In the genomic region with DNA sequence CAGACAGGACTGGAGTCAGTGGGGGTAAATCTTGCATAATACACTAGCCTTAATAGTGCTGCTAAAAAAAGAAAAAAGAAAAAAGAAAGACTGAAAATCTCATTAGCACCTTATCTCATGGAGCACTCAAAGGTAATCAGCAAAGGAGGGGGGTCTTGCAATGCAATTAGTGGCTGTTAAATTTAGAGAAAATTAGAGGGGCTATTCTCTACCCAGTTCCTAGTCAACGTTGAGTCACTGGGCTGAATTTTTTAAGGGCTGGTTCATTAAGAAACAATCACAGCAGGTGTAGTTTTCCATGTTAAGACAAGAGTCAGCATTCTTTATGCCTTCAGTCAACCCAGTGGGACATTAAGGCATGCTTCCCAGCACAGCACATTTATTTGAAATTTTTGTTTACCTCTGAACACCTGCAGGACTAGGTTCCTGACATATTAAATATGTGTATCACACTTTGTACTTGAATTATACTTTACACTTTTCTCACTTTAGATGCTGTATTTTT, we compare ENCODE assay signal across 32 cellular contexts.
"Had no signal": no experiment of that assay in that cellular context is flagged by ENCODE, and none has a peak within 500 bp of the region (broad histone marks: within the 10 kb centered on the region; RNA-seq: fewer than 3 reads in every experiment).

No MANE protein-coding gene starts in this region.

- H3K36me3 ChIP-seq: ascending aorta, brain microvascular endothelial cell, esophagus muscularis mucosa, stomach, thyroid gland, upper lobe of right lung, WERI-Rb-1 had no signal

- H3K36me3 Mint-ChIP-seq: activated CD4-positive, alpha-beta memory T cell treated with anti-CD3 and anti-CD28 coated beads for 36 hours; activated naive CD4-positive, alpha-beta T cell treated with anti-CD3 and anti-CD28 coated beads, Interleukin-2, amount 10 ng/mL, durations not matched to agents 7 days and 5 days; activated naive CD8-positive, alpha-beta T cell treated with anti-CD3 and anti-CD28 coated beads, Interleukin-2, amount 10 ng/mL, durations not matched to agents 7 days and 5 days; mesothelial cell of epicardium; naive thymus-derived CD4-positive, alpha-beta T cell; stimulated activated naive B cell treated with anti-CD40 and anti-IgM and Interleukin-4, amounts not matched to agents 10 μg/mL and 1 μg/mL and 100 μg/mL, for 72 hours had no signal

- H2AFZ ChIP-seq: parathyroid adenoma had no signal

- H3K4me3 Mint-ChIP-seq: activated CD4-positive, alpha-beta memory T cell treated with anti-CD3 and anti-CD28 coated beads for 36 hours; activated CD4-positive, alpha-beta T cell treated with anti-CD3 and anti-CD28 coated beads, Interleukin-2, amount 10 ng/mL, durations not matched to agents 24 days and 14 days; activated naive CD4-positive, alpha-beta T cell treated with anti-CD3 and anti-CD28 coated beads, Interleukin-2, amount 10 ng/mL, durations not matched to agents 7 days and 5 days; activated naive CD8-positive, alpha-beta T cell treated with anti-CD3 and anti-CD28 coated beads, Interleukin-2, amount 10 ng/mL, durations not matched to agents 7 days and 5 days; activated T-helper 1 cell treated with anti-CD3 and anti-CD28 coated beads, Interleukin-12 subunit alpha, Interleukin-12 subunit beta, Interleukin-2, Interleukin-4 antibody, amounts not matched to agents 30 ng/mL and 10 ng/mL and 1 ng/mL, durations not matched to agents 14 hours and 24 hours and 36 hours; effector memory CD8-positive, alpha-beta T cell; mesothelial cell of epicardium; naive thymus-derived CD4-positive, alpha-beta T cell; stimulated activated naive B cell treated with anti-CD40 and anti-IgM and Interleukin-4, amounts not matched to agents 10 μg/mL and 1 μg/mL and 100 μg/mL, for 72 hours; T-helper 1 cell treated with Interleukin-12 subunit alpha and Interleukin-12 subunit beta and Interleukin-4 antibody, amounts not matched to agents 30 μg/mL and 1 μg/mL, for 36 hours had no signal

- H3K27ac Mint-ChIP-seq: activated CD4-positive, alpha-beta memory T cell treated with anti-CD3 and anti-CD28 coated beads for 36 hours; activated CD4-positive, alpha-beta T cell treated with anti-CD3 and anti-CD28 coated beads, Interleukin-2, amount 10 ng/mL, durations not matched to agents 24 days and 14 days; activated naive CD4-positive, alpha-beta T cell treated with anti-CD3 and anti-CD28 coated beads, Interleukin-2, amount 10 ng/mL, durations not matched to agents 7 days and 5 days; activated naive CD8-positive, alpha-beta T cell treated with anti-CD3 and anti-CD28 coated beads, Interleukin-2, amount 10 ng/mL, durations not matched to agents 7 days and 5 days; activated T-helper 1 cell treated with anti-CD3 and anti-CD28 coated beads, Interleukin-12 subunit alpha, Interleukin-12 subunit beta, Interleukin-2, Interleukin-4 antibody, amounts not matched to agents 30 ng/mL and 10 ng/mL and 1 ng/mL, durations not matched to agents 14 hours and 24 hours and 36 hours; effector memory CD8-positive, alpha-beta T cell; mesothelial cell of epicardium; naive thymus-derived CD4-positive, alpha-beta T cell; stimulated activated naive B cell treated with anti-CD40 and anti-IgM and Interleukin-4, amounts not matched to agents 10 μg/mL and 1 μg/mL and 100 μg/mL, for 72 hours; T-helper 1 cell treated with Interleukin-12 subunit alpha and Interleukin-12 subunit beta and Interleukin-4 antibody, amounts not matched to agents 30 μg/mL and 1 μg/mL, for 36 hours had no signal

- H3K4me1 Mint-ChIP-seq: activated CD4-positive, alpha-beta T cell treated with anti-CD3 and anti-CD28 coated beads, Interleukin-2, amount 10 ng/mL, durations not matched to agents 24 days and 14 days; activated naive CD4-positive, alpha-beta T cell treated with anti-CD3 and anti-CD28 coated beads, Interleukin-2, amount 10 ng/mL, durations not matched to agents 7 days and 5 days; activated naive CD8-positive, alpha-beta T cell treated with anti-CD3 and anti-CD28 coated beads, Interleukin-2, amount 10 ng/mL, durations not matched to agents 7 days and 5 days; mesothelial cell of epicardium; naive thymus-derived CD4-positive, alpha-beta T cell; stimulated activated naive B cell treated with anti-CD40 and anti-IgM and Interleukin-4, amounts not matched to agents 10 μg/mL and 1 μg/mL and 100 μg/mL, for 72 hours had no signal

- H3K27me3 ChIP-seq: ascending aorta, brain microvascular endothelial cell, esophagus muscularis mucosa, stomach, thyroid gland, upper lobe of right lung had no signal

- H3K9ac ChIP-seq: parathyroid adenoma had no signal

- H3K4me1 ChIP-seq: ascending aorta, parathyroid adenoma, psoas muscle, stomach, thyroid gland, upper lobe of right lung had no signal

- H3K4me3 ChIP-seq: ascending aorta, esophagus muscularis mucosa, psoas muscle, stomach, thyroid gland, upper lobe of right lung had no signal

- H3K9me3 Mint-ChIP-seq: activated CD4-positive, alpha-beta memory T cell treated with anti-CD3 and anti-CD28 coated beads for 36 hours; activated CD4-positive, alpha-beta T cell treated with anti-CD3 and anti-CD28 coated beads, Interleukin-2, amount 10 ng/mL, durations not matched to agents 24 days and 14 days; activated naive CD4-positive, alpha-beta T cell treated with anti-CD3 and anti-CD28 coated beads, Interleukin-2, amount 10 ng/mL, durations not matched to agents 7 days and 5 days; activated naive CD8-positive, alpha-beta T cell treated with anti-CD3 and anti-CD28 coated beads, Interleukin-2, amount 10 ng/mL, durations not matched to agents 7 days and 5 days; activated T-helper 1 cell treated with anti-CD3 and anti-CD28 coated beads, Interleukin-12 subunit alpha, Interleukin-12 subunit beta, Interleukin-2, Interleukin-4 antibody, amounts not matched to agents 30 ng/mL and 10 ng/mL and 1 ng/mL, durations not matched to agents 14 hours and 24 hours and 36 hours; mesothelial cell of epicardium; T-helper 1 cell treated with Interleukin-12 subunit alpha and Interleukin-12 subunit beta and Interleukin-4 antibody, amounts not matched to agents 30 μg/mL and 1 μg/mL, for 36 hours had no signal

- H3K27me3 Mint-ChIP-seq: activated CD4-positive, alpha-beta memory T cell treated with anti-CD3 and anti-CD28 coated beads for 36 hours; activated CD4-positive, alpha-beta T cell treated with anti-CD3 and anti-CD28 coated beads, Interleukin-2, amount 10 ng/mL, durations not matched to agents 24 days and 14 days; activated naive CD4-positive, alpha-beta T cell treated with anti-CD3 and anti-CD28 coated beads, Interleukin-2, amount 10 ng/mL, durations not matched to agents 7 days and 5 days; activated naive CD8-positive, alpha-beta T cell treated with anti-CD3 and anti-CD28 coated beads, Interleukin-2, amount 10 ng/mL, durations not matched to agents 7 days and 5 days; effector memory CD8-positive, alpha-beta T cell; stimulated activated naive B cell treated with anti-CD40 and anti-IgM and Interleukin-4, amounts not matched to agents 10 μg/mL and 1 μg/mL and 100 μg/mL, for 72 hours had no signal

- H3K27ac ChIP-seq: ascending aorta, brain microvascular endothelial cell, esophagus muscularis mucosa, parathyroid adenoma, psoas muscle, stomach, thyroid gland, upper lobe of right lung, WERI-Rb-1 had no signal

- H3K79me2 ChIP-seq: parathyroid adenoma had no signal

- H3K9me3 ChIP-seq: ascending aorta, esophagus muscularis mucosa, psoas muscle, stomach, thyroid gland, upper lobe of right lung had no signal

- DNase-seq: activated CD4-positive, alpha-beta memory T cell treated with anti-CD3 and anti-CD28 coated beads for 36 hours; activated CD4-positive, alpha-beta T cell treated with anti-CD3 and anti-CD28 coated beads, Interleukin-2, amount 10 ng/mL, durations not matched to agents 24 days and 14 days; activated CD4-positive, CD25-positive, alpha-beta regulatory T cell treated with anti-CD3 and anti-CD28 coated beads, Interleukin-2, amount 50 U/mL, for 72 hours; activated CD8-positive, alpha-beta memory T cell treated with anti-CD3 and anti-CD28 coated beads, Interleukin-2, amount 50 U/mL, for 4 hours; activated effector memory CD4-positive, alpha-beta T cell treated with anti-CD3 and anti-CD28 coated beads, Interleukin-2, amount 50 U/mL, for 16 hours; activated naive CD4-positive, alpha-beta T cell treated with anti-CD3 and anti-CD28 coated beads, Interleukin-2, amount 10 ng/mL, durations not matched to agents 7 days and 5 days; activated naive CD8-positive, alpha-beta T cell treated with anti-CD3 and anti-CD28 coated beads, Interleukin-2, amount 10 ng/mL, durations not matched to agents 7 days and 5 days; activated T-cell treated with anti-CD3 and anti-CD28 coated beads, Interleukin-2, amount 50 U/mL, for 1 hour; brain microvascular endothelial cell; caudate nucleus; cortex of kidney; effector memory CD8-positive, alpha-beta T cell; foreskin melanocyte; left cardiac atrium; left ventricle myocardium superior; naive thymus-derived CD4-positive, alpha-beta T cell; occipital lobe; psoas muscle; stimulated activated CD4-positive, alpha-beta T cell treated with anti-CD3 and anti-CD28 coated beads, Interleukin-15, amount 100 ng/mL, for 24 hours; stimulated activated CD4-positive, alpha-beta T cell treated with anti-CD3 and anti-CD28 coated beads, Interleukin-2, amount 100 ng/mL, for 24 hours; stimulated activated naive B cell treated with anti-CD40 and anti-IgM and Interleukin-4, amounts not matched to agents 10 μg/mL and 1 μg/mL and 100 μg/mL, for 72 hours; stomach; T-helper 9 cell; thyroid gland; upper lobe of right lung; WERI-Rb-1 had no signal
